ENCODE assay signal across 12 cellular contexts in genomic region chr1:233675893-233676292, GRCh38.
DNase-seq lines count a peak whose midpoint lies in the region; ATAC-seq and TF ChIP-seq lines count a peak whose summit lies in the region.
"Had no signal": no experiment of that assay in that cellular context is flagged by ENCODE, and none has a peak within 500 bp of the region (broad histone marks: within the 10 kb centered on the region; RNA-seq: fewer than 3 reads in every experiment).

No MANE protein-coding gene starts in this region.

- H3K36me3 Mint-ChIP-seq in activated T-helper 17 cell treated with anti-CD3 and anti-CD28 coated beads, Interleukin-2, amount 50 U/mL, for 72 hours (ENCODE audit: low read depth) = no peaks in the 10 kb centered on the region
- H3K36me3 Mint-ChIP-seq: CD14-positive monocyte had no signal

- H3K4me1 ChIP-seq in colonic mucosa (no peaks in the 10 kb centered on the region), tibial artery (no peaks in the 10 kb centered on the region)
- H3K4me1 ChIP-seq: upper lobe of right lung had no signal

- H3K9me3 Mint-ChIP-seq in activated T-helper 17 cell treated with anti-CD3 and anti-CD28 coated beads, Interleukin-2, amount 50 U/mL, for 72 hours = no peaks in the 10 kb centered on the region

- TF ChIP-seq CTCF in colonic mucosa (IDR thresholded peaks at IDR 0.05) = no peak
- no peak for TF ChIP-seq CTCF in tibial artery (IDR thresholded peaks at IDR 0.05)

- no peaks in the 10 kb centered on the region for H3K4me1 Mint-ChIP-seq in activated T-helper 17 cell treated with anti-CD3 and anti-CD28 coated beads, Interleukin-2, amount 50 U/mL, for 72 hours
- H3K4me1 Mint-ChIP-seq: CD14-positive monocyte had no signal

- H3K27ac ChIP-seq in colonic mucosa (no peak overlapping the region), tibial artery (no peak overlapping the region)
- H3K27ac ChIP-seq: upper lobe of right lung had no signal

- peaks cover 12% of the 10 kb centered on the region for H3K27me3 Mint-ChIP-seq in activated T-helper 17 cell treated with anti-CD3 and anti-CD28 coated beads, Interleukin-2, amount 50 U/mL, for 72 hours

- H3K9me3 ChIP-seq in colonic mucosa = no peaks in the 10 kb centered on the region
- H3K9me3 ChIP-seq in tibial artery = no peaks in the 10 kb centered on the region
- H3K9me3 ChIP-seq: upper lobe of right lung had no signal

- no peaks in the 10 kb centered on the region for H3K36me3 ChIP-seq in colonic mucosa
- no peaks in the 10 kb centered on the region for H3K36me3 ChIP-seq in tibial artery
- H3K36me3 ChIP-seq: upper lobe of right lung had no signal

- peak; percentile 94 for ATAC-seq in GM18502 (IDR thresholded peaks at IDR 0.05; ENCODE audit: poor library complexity, unreplicated experiment)
- peak; percentile 81 for ATAC-seq in GM19468 (IDR thresholded peaks at IDR 0.05; ENCODE audit: extremely low read depth, unreplicated experiment)
- peak; percentile 91 for ATAC-seq in HG02938 (IDR thresholded peaks at IDR 0.05; ENCODE audit: unreplicated experiment)
- no peak for ATAC-seq in activated T-helper 17 cell treated with anti-CD3 and anti-CD28 coated beads, Interleukin-2, amount 50 U/mL, for 72 hours (replicated peaks)
- ATAC-seq: left lobe of liver, upper lobe of right lung had no signal

- no peaks in the 10 kb centered on the region for H3K27me3 ChIP-seq in colonic mucosa
- no peaks in the 10 kb centered on the region for H3K27me3 ChIP-seq in tibial artery
- H3K27me3 ChIP-seq: upper lobe of right lung had no signal

- H3K4me3 ChIP-seq in Jurkat, Clone E6-1 (ENCODE audit: low read length) = no peak overlapping the region
- H3K4me3 ChIP-seq in colonic mucosa = no peak overlapping the region
- no peak overlapping the region for H3K4me3 ChIP-seq in tibial artery
- H3K4me3 ChIP-seq: upper lobe of right lung had no signal

- H3K4me3 Mint-ChIP-seq in activated T-helper 17 cell treated with anti-CD3 and anti-CD28 coated beads, Interleukin-2, amount 50 U/mL, for 72 hours = no peak overlapping the region
- H3K4me3 Mint-ChIP-seq: CD14-positive monocyte had no signal

- no peak overlapping the region for H3K9ac ChIP-seq in colonic mucosa (ENCODE audit: low read depth in 2 of 2, low read length in 2 of 2)

- no peak overlapping the region for H3K27ac Mint-ChIP-seq in activated T-helper 17 cell treated with anti-CD3 and anti-CD28 coated beads, Interleukin-2, amount 50 U/mL, for 72 hours
- H3K27ac Mint-ChIP-seq: CD14-positive monocyte had no signal

- DNase-seq in Jurkat, Clone E6-1 (ENCODE audit: low read depth, low spot score) = peak; percentile 11
- DNase-seq in AML-193 (lab: John Stamatoyannopoulos, UW) (no peak), colonic mucosa (no peak), tibial artery (no peak)
- DNase-seq: activated T-cell treated with anti-CD3 and anti-CD28 coated beads for 4 hours, upper lobe of right lung had no signal

- intact Hi-C loops in colonic mucosa (cut with DNase I) = no loop called here
- intact Hi-C loops in tibial artery (cut with DNase I; ENCODE audit: low total_unique reads) = no loop called here
